8 cellular contexts compared by ENCODE assay signal in genomic region chr2:73283545-73284295, GRCh38. TPM values are rescaled to one million over a fixed set of nuclear protein-coding genes. Genes with fewer than 3 reads are reported as not detected.
DNase-seq lines count a peak whose midpoint lies in the region; ATAC-seq, FAIRE-seq and TF ChIP-seq lines count a peak whose summit lies in the region.

No MANE protein-coding gene starts in this region.

- ATAC-seq in GM21717 (IDR thresholded peaks at IDR 0.05; ENCODE audit: unreplicated experiment), result peak; percentile 24

- H3K4me3 ChIP-seq in GM12865 (ENCODE audit: low read depth, low read length) (peak overlapping the region; percentile 88), LNCaP clone FGC (ENCODE audit: low read depth, low read length) (peak overlapping the region; percentile 65), iPS-11a (ENCODE audit: low read depth, low read length) (peak overlapping the region; percentile 74)

- no peak for FAIRE-seq in frontal cortex (lab: Jason Lieb, UNC)

- TF ChIP-seq CTCF in GM12865 (IDR thresholded peaks at IDR 0.05; ENCODE audit: insufficient read depth, low read depth, low read length, missing control alignments) (no peak), LNCaP clone FGC (IDR thresholded peaks at IDR 0.05; ENCODE audit: control insufficient read depth, extremely low read depth, insufficient read depth) (no peak)

- peak overlapping the region; percentile 88 for H3K27ac Mint-ChIP-seq in activated naive CD8-positive, alpha-beta T cell

- peak overlapping the region; percentile 94 for H3K4me3 Mint-ChIP-seq in activated naive CD8-positive, alpha-beta T cell

- peaks cover 3% of the 10 kb centered on the region for H3K27me3 Mint-ChIP-seq in activated naive CD8-positive, alpha-beta T cell

- peak; percentile 56 for DNase-seq in GM12865 (ENCODE audit: low read depth)
- no peak for DNase-seq in LNCaP clone FGC (ENCODE audit: low read depth)
- peak; percentile 56 for DNase-seq in stimulated activated CD4-positive, alpha-beta T cell treated with anti-CD3 and anti-CD28 coated beads, Interleukin-1b, Interleukin-23, amount 100 ng/mL, for 48 hours
- no peak for DNase-seq in frontal cortex (ENCODE audit: low spot score in 2 of 2)
- no peak for DNase-seq in ecto neural progenitor cell (ENCODE audit: low spot score)

- peaks cover 11% of the 10 kb centered on the region for H3K36me3 Mint-ChIP-seq in activated naive CD8-positive, alpha-beta T cell

- peaks cover 40% of the 10 kb centered on the region for H3K4me1 Mint-ChIP-seq in activated naive CD8-positive, alpha-beta T cell (ENCODE audit: low read depth)

- no peaks in the 10 kb centered on the region for H3K9me3 Mint-ChIP-seq in activated naive CD8-positive, alpha-beta T cell (ENCODE audit: low read depth)

RNA-seq across cellular contexts. Expression of gene FBXO41, which starts 0.6 kb away (rescaled TPM):
- total RNA-seq in frontal cortex, result 20.0 TPM

RNA-seq across cellular contexts. Expression of gene EGR4, which starts 9.6 kb away (rescaled TPM):
- not detected for total RNA-seq in frontal cortex

RNA-seq across cellular contexts. Expression of gene CCT7, which starts 49.6 kb away (rescaled TPM):
- total RNA-seq in frontal cortex, result 214 TPM

RNA-seq across cellular contexts. Expression of gene PRADC1, which starts 50.7 kb away (rescaled TPM):
- 7.3 TPM for total RNA-seq in frontal cortex

Comparison
In these comparisons a context has a peak if more than half of its experiments do, and no peak if none do; other contexts are left out.
1. DNase-seq: peak in GM12865 (single experiment) and stimulated activated CD4-positive, alpha-beta T cell treated with anti-CD3 and anti-CD28 coated beads, Interleukin-1b, Interleukin-23, amount 100 ng/mL, for 48 hours (single experiment); none in LNCaP clone FGC (single experiment), frontal cortex (0 of 2) and ecto neural progenitor cell (single experiment).
2. Peak in every context shown above with its lines, with median percentiles within 50 percentile points of each other: H3K4me3 ChIP-seq.